Comparison of ENCODE assay signal across 11 cellular contexts in the genomic region with DNA sequence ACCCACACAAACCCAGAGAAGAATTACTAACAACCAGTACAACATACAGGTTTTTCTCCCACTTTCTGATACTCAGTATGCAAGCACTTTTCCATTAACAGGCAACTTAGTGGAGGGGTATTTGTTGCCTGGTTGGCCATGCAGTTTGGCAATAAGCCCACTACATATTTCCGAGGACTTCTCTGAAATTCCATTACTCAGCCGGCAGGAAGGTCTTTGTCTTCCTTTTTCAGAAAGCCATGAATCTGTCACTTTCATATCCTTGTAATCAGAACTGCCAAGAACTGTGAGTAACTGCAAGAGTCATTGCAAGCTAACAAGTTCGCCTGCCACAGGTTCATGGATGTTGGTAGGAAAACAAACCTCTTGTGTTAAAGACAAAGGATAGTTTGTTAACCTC.
DNase-seq lines count a peak whose midpoint lies in the region; ATAC-seq lines count a peak whose summit lies in the region.
"Had no signal": no experiment of that assay in that cellular context is flagged by ENCODE, and none has a peak within 500 bp of the region (broad histone marks: within the 10 kb centered on the region; RNA-seq: fewer than 3 reads in every experiment).

No MANE protein-coding gene starts in this region.

- H3K4me1 ChIP-seq in mesendoderm (ENCODE audit: control insufficient read depth, low read depth, low read length), result no peaks in the 10 kb centered on the region

- H3K18ac ChIP-seq in mesendoderm (ENCODE audit: low read length), result no peak overlapping the region

- H3K9ac ChIP-seq in mesendoderm (ENCODE audit: low read length), result no peak overlapping the region

- H3K56ac ChIP-seq in mesendoderm (ENCODE audit: low read length), result no peak overlapping the region

- no peak for ATAC-seq in GM21529 (IDR thresholded peaks at IDR 0.05; ENCODE audit: unreplicated experiment)

- no peak overlapping the region for H3K4me3 ChIP-seq in mesendoderm (ENCODE audit: low read length)
- H3K4me3 ChIP-seq: lung, skin epidermis had no signal

- no peaks in the 10 kb centered on the region for H3K79me1 ChIP-seq in mesendoderm (ENCODE audit: low read length)

- H3K36me3 ChIP-seq in mesendoderm (ENCODE audit: control insufficient read depth, insufficient read depth, low read length), result no peaks in the 10 kb centered on the region

- no peak overlapping the region for H2BK15ac ChIP-seq in mesendoderm (replicated peaks; ENCODE audit: low read depth)

- in situ Hi-C loops in Caki2 (cut with HindIII; ENCODE audit: low pct_unique_long_range_greater_than_20kb, low sequenced_read_pairs), result no loop called here

- no peak overlapping the region for H3K4ac ChIP-seq in mesendoderm (ENCODE audit: low read depth, low read length)

- H3K79me2 ChIP-seq in mesendoderm (ENCODE audit: control insufficient read depth, insufficient read depth, low read length), result no peaks in the 10 kb centered on the region

- peak; percentile 31 for DNase-seq in Caki2 (ENCODE audit: low read depth)
- peak; percentile 0 for DNase-seq in NCI-H69 (lab: John Stamatoyannopoulos, UW)
- peak; percentile 21 for DNase-seq in dedifferentiated amniotic fluid mesenchymal stem cell (ENCODE audit: extremely low spot score)
- peak; percentile 50 for DNase-seq in mesendoderm
- no peak for DNase-seq in putamen (ENCODE audit: low spot score)
- no peak for DNase-seq in activated effector memory CD4-positive, alpha-beta T cell treated with Interleukin-2 at 50 U/mL for 16 hours
- DNase-seq in epidermal melanocyte (ENCODE audit: insufficient read length, low spot score), result no peak
- DNase-seq: activated B cell treated with CpG ODN at 0.5 μM for 24 hours had no signal

- no CpG with 5 or more reads among the region's 3 CpGs for WGBS in mesendoderm (ENCODE audit: extremely low coverage, insufficient coverage, low lambda C conversion rate)

- no peak overlapping the region for H3K27ac ChIP-seq in mesendoderm (ENCODE audit: low read depth, low read length)
- H3K27ac ChIP-seq: skin epidermis had no signal

- H4K8ac ChIP-seq in mesendoderm (ENCODE audit: low read depth, low read length), result no peak overlapping the region

- no peak overlapping the region for H3K4me2 ChIP-seq in mesendoderm (ENCODE audit: low read length)

- H3K27me3 ChIP-seq in mesendoderm (ENCODE audit: insufficient read depth, low read length, poor library complexity), result no peaks in the 10 kb centered on the region

- H3K23ac ChIP-seq in mesendoderm (ENCODE audit: low read length), result no peak overlapping the region

- no peak overlapping the region for H2BK120ac ChIP-seq in mesendoderm (ENCODE audit: low read depth, low read length)

- H2AK5ac ChIP-seq in mesendoderm (ENCODE audit: low read length), result no peak overlapping the region

- H4K5ac ChIP-seq in mesendoderm (ENCODE audit: low read length), result no peak overlapping the region

- H2BK5ac ChIP-seq in mesendoderm (ENCODE audit: low read length), result no peak overlapping the region

Comparison
In these comparisons a context has a peak if more than half of its experiments do, and no peak if none do; other contexts are left out.
1. DNase-seq: peak in Caki2 (single experiment), NCI-H69 (single experiment), dedifferentiated amniotic fluid mesenchymal stem cell (single experiment) and mesendoderm (single experiment); none in putamen (single experiment), activated effector memory CD4-positive, alpha-beta T cell treated with Interleukin-2 at 50 U/mL for 16 hours (single experiment) and epidermal melanocyte (single experiment).